ENCODE assay signal across 1 cellular context in the genomic region with DNA sequence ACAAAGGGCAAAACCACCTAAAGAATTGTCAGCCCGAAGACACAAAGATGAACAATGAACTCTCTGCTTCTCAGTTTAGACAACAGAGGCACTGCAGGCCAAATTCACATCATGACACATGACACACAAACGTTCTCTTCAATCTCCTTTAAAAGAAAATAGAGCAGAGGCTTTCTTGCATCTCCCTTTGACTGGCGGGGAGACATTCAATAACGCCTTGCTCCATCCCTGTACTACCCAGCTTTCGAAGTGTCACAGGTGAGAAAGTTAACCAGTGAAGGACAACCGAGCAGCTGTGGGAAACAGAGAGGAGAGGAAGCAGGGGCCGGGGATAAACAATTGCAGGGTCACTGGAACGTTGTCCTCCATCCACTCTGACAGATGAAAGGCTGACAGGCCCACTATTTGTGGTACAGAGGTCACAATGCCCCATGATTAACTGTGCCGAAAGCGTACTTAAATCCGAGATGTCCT.
A peak's percentile ranks its signal among the peaks of the same experiment; 100 is the strongest.
TF ChIP-seq lines count a peak whose summit lies in the region.

No MANE protein-coding gene starts in this region.

TF ChIP-seq in HepG2, 621 proteins besides CTCF, POLR2A, EP300 and RAD21 (continued from another document and continues in another):
- TF ChIP-seq ZNF687 (CRISPR knock-in tag; IDR thresholded peaks at IDR 0.05) = no peak; the same call in 1 of the 2 replicates
- no peak for TF ChIP-seq ZNF296 (CRISPR knock-in tag; conservative IDR thresholded peaks at IDR 0.05)
- TF ChIP-seq NCOA1 (CRISPR knock-in tag; IDR thresholded peaks at IDR 0.05) = no peak
- TF ChIP-seq EHMT2 (IDR thresholded peaks at IDR 0.05; ENCODE audit: borderline replicate concordance, low read depth, low read length) = no peak; the same call in 1 of the 2 replicates
- TF ChIP-seq, protein P1, sequence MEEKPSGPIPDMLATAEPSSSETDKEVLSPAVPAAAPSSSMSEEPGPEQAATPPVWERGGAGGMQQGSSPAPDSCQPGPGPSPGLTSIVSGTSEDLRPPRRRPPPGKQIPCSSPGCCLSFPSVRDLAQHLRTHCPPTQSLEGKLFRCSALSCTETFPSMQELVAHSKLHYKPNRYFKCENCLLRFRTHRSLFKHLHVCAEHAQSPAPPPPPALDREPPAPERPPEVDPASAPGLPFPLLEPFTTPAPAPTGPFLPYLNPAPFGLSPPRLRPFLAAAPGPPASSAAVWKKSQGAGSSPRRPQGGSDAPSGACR (CRISPR knock-in tag; IDR thresholded peaks at IDR 0.05) = no peak; the same call in 1 of the 2 replicates
- TF ChIP-seq BCLAF1 (IDR thresholded peaks at IDR 0.05) = no peak
- TF ChIP-seq TEAD3 (CRISPR knock-in tag; optimal IDR thresholded peaks at IDR 0.05; ENCODE audit: borderline replicate concordance) = peak; percentile 88
- no peak for TF ChIP-seq ZNF263 (CRISPR knock-in tag; IDR thresholded peaks at IDR 0.05)
- TF ChIP-seq TOPORS (CRISPR knock-in tag; IDR thresholded peaks at IDR 0.05) = no peak
- no peak for TF ChIP-seq ZSCAN20 (CRISPR knock-in tag; IDR thresholded peaks at IDR 0.05; ENCODE audit: borderline replicate concordance)
- TF ChIP-seq NR2F1 (CRISPR knock-in tag; IDR thresholded peaks at IDR 0.05) = peak in 1 of 2 experiments; percentile 44; a peak in 1 of 4 replicates
- TF ChIP-seq NR3C1 (CRISPR knock-in tag; IDR thresholded peaks at IDR 0.05) = no peak
- TF ChIP-seq ARNT (IDR thresholded peaks at IDR 0.05) = no peak
- no peak for TF ChIP-seq YEATS2 (CRISPR knock-in tag; IDR thresholded peaks at IDR 0.05; ENCODE audit: borderline replicate concordance)
- no peak for TF ChIP-seq ZFP62 (CRISPR knock-in tag; IDR thresholded peaks at IDR 0.05)
- TF ChIP-seq PAWR (CRISPR knock-in tag; IDR thresholded peaks at IDR 0.05; ENCODE audit: borderline replicate concordance) = no peak
- no peak for TF ChIP-seq ZNF615 (CRISPR knock-in tag; IDR thresholded peaks at IDR 0.05; ENCODE audit: borderline replicate concordance)
- TF ChIP-seq, protein P2, sequence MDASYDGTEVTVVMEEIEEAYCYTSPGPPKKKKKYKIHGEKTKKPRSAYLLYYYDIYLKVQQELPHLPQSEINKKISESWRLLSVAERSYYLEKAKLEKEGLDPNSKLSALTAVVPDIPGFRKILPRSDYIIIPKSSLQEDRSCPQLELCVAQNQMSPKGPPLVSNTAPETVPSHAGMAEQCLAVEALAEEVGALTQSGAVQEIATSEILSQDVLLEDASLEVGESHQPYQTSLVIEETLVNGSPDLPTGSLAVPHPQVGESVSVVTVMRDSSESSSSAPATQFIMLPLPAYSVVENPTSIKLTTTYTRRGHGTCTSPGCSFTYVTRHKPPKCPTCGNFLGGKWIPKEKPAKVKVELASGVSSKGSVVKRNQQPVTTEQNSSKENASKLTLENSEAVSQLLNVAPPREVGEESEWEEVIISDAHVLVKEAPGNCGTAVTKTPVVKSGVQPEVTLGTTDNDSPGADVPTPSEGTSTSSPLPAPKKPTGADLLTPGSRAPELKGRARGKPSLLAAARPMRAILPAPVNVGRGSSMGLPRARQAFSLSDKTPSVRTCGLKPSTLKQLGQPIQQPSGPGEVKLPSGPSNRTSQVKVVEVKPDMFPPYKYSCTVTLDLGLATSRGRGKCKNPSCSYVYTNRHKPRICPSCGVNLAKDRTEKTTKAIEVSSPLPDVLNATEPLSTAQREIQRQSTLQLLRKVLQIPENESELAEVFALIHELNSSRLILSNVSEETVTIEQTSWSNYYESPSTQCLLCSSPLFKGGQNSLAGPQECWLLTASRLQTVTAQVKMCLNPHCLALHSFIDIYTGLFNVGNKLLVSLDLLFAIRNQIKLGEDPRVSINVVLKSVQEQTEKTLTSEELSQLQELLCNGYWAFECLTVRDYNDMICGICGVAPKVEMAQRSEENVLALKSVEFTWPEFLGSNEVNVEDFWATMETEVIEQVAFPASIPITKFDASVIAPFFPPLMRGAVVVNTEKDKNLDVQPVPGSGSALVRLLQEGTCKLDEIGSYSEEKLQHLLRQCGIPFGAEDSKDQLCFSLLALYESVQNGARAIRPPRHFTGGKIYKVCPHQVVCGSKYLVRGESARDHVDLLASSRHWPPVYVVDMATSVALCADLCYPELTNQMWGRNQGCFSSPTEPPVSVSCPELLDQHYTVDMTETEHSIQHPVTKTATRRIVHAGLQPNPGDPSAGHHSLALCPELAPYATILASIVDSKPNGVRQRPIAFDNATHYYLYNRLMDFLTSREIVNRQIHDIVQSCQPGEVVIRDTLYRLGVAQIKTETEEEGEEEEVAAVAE (CRISPR knock-in tag; IDR thresholded peaks at IDR 0.05; ENCODE audit: borderline replicate concordance) = no peak
- no peak for TF ChIP-seq NAIF1 (CRISPR knock-in tag; IDR thresholded peaks at IDR 0.05; ENCODE audit: borderline replicate concordance)
- no peak for TF ChIP-seq ZIK1 (CRISPR knock-in tag; IDR thresholded peaks at IDR 0.05; ENCODE audit: borderline replicate concordance, low read depth)
- no peak for TF ChIP-seq NFYB (CRISPR knock-in tag; IDR thresholded peaks at IDR 0.05)
- no peak for TF ChIP-seq PRPF4 (IDR thresholded peaks at IDR 0.05; ENCODE audit: low read depth, low read length, poor library complexity, severe bottlenecking)
- TF ChIP-seq, protein P3, sequence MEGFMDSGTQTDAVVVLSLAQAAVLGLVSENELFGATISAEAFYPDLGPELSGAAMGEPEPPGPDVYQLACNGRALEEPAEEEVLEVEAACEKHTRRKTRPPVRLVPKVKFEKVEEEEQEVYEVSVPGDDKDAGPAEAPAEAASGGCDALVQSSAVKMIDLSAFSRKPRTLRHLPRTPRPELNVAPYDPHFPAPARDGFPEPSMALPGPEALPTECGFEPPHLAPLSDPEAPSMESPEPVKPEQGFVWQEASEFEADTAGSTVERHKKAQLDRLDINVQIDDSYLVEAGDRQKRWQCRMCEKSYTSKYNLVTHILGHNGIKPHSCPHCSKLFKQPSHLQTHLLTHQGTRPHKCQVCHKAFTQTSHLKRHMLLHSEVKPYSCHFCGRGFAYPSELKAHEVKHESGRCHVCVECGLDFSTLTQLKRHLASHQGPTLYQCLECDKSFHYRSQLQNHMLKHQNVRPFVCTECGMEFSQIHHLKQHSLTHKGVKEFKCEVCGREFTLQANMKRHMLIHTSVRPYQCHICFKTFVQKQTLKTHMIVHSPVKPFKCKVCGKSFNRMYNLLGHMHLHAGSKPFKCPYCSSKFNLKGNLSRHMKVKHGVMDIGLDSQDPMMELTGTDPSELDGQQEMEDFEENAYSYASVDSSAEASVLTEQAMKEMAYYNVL (CRISPR knock-in tag; IDR thresholded peaks at IDR 0.05; ENCODE audit: borderline replicate concordance) = peak; percentile 97
- no peak for TF ChIP-seq PBX3 (CRISPR knock-in tag; IDR thresholded peaks at IDR 0.05; ENCODE audit: borderline replicate concordance)
- TF ChIP-seq TCF12 (IDR thresholded peaks at IDR 0.05) = no peak
- TF ChIP-seq TCF12 (CRISPR knock-in tag; IDR thresholded peaks at IDR 0.05) = no peak
- TF ChIP-seq ZBTB37 (CRISPR knock-in tag; IDR thresholded peaks at IDR 0.05) = no peak
- no peak for TF ChIP-seq PHB2 (IDR thresholded peaks at IDR 0.05; ENCODE audit: partially characterized antibody)
- no peak for TF ChIP-seq ZNF12 (CRISPR knock-in tag; IDR thresholded peaks at IDR 0.05)
- TF ChIP-seq, protein P4, sequence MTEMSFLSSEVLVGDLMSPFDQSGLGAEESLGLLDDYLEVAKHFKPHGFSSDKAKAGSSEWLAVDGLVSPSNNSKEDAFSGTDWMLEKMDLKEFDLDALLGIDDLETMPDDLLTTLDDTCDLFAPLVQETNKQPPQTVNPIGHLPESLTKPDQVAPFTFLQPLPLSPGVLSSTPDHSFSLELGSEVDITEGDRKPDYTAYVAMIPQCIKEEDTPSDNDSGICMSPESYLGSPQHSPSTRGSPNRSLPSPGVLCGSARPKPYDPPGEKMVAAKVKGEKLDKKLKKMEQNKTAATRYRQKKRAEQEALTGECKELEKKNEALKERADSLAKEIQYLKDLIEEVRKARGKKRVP (CRISPR knock-in tag; IDR thresholded peaks at IDR 0.05) = no peak
- peak; percentile 88 for TF ChIP-seq TCF7 (IDR thresholded peaks at IDR 0.05; ENCODE audit: low read depth)
- peak; percentile 78; the same call in 1 of the 2 replicates for TF ChIP-seq ZNF772 (CRISPR knock-in tag; IDR thresholded peaks at IDR 0.05)
- no peak for TF ChIP-seq ZNF549 (CRISPR knock-in tag; IDR thresholded peaks at IDR 0.05)
- TF ChIP-seq ZNF713 (CRISPR knock-in tag; IDR thresholded peaks at IDR 0.05) = no peak
- TF ChIP-seq NR2C2 (CRISPR knock-in tag; IDR thresholded peaks at IDR 0.05; ENCODE audit: borderline replicate concordance) = peak; percentile 76
- no peak; the same call in none of the 2 replicates for TF ChIP-seq ZBTB25 (CRISPR knock-in tag; IDR thresholded peaks at IDR 0.05)
- TF ChIP-seq ZNF484 (CRISPR knock-in tag; IDR thresholded peaks at IDR 0.05; ENCODE audit: borderline replicate concordance, low read depth) = no peak
- TF ChIP-seq TRIM24 (CRISPR knock-in tag; IDR thresholded peaks at IDR 0.05) = no peak
- TF ChIP-seq CENPBD1 (CRISPR knock-in tag; IDR thresholded peaks at IDR 0.05; ENCODE audit: borderline replicate concordance, low read depth) = no peak
- TF ChIP-seq ZNF761 (CRISPR knock-in tag; conservative IDR thresholded peaks at IDR 0.05) = peak; percentile 73
- TF ChIP-seq ZFP36L2 (CRISPR knock-in tag; IDR thresholded peaks at IDR 0.05) = no peak
